ENCODE assay signal across 15 cellular contexts in genomic region chr5:168401880-168402279, GRCh38.
DNase-seq lines count a peak whose midpoint lies in the region; ATAC-seq and TF ChIP-seq lines count a peak whose summit lies in the region.
"Had no signal": no experiment of that assay in that cellular context is flagged by ENCODE, and none has a peak within 500 bp of the region (broad histone marks: within the 10 kb centered on the region; RNA-seq: fewer than 3 reads in every experiment).

No MANE protein-coding gene starts in this region.

- H3K27me3 Mint-ChIP-seq in CD8-positive, alpha-beta memory T cell = peaks cover 0 to 11% of the 10 kb centered on the region in 2 donors

- H3K27me3 ChIP-seq in RWPE2 (ENCODE audit: insufficient read depth, poor library complexity, severe bottlenecking) = no peaks in the 10 kb centered on the region
- no peaks in the 10 kb centered on the region for H3K27me3 ChIP-seq in thyroid gland
- no peaks in the 10 kb centered on the region for H3K27me3 ChIP-seq in CD8-positive, alpha-beta memory T cell (ENCODE audit: insufficient read depth, low read length, poor library complexity, severe bottlenecking)

- H3K9me3 ChIP-seq in RWPE2 (ENCODE audit: severe bottlenecking) (no peaks in the 10 kb centered on the region), thyroid gland (no peaks in the 10 kb centered on the region)
- H3K9me3 ChIP-seq in CD8-positive, alpha-beta memory T cell (ENCODE audit: low read length) = no peaks in the 10 kb centered on the region
- H3K9me3 ChIP-seq: BE2C had no signal

- no peak for TF ChIP-seq POLR2A in thyroid gland (IDR thresholded peaks at IDR 0.05)

- H3K4me1 Mint-ChIP-seq in CD8-positive, alpha-beta memory T cell = no peaks in the 10 kb centered on the region
- H3K4me1 Mint-ChIP-seq: naive B cell, T-cell had no signal

- H3K36me3 ChIP-seq in RWPE2 (ENCODE audit: low read depth) = peaks cover 88% of the 10 kb centered on the region
- peaks cover 8 to 9% of the 10 kb centered on the region in 2 donors for H3K36me3 ChIP-seq in thyroid gland
- no peaks in the 10 kb centered on the region for H3K36me3 ChIP-seq in CD8-positive, alpha-beta memory T cell (ENCODE audit: insufficient read depth, low read length)
- H3K36me3 ChIP-seq: BE2C had no signal

- ATAC-seq in RWPE2 (ENCODE audit: low read depth) (peak; percentile 38), GM21381 (IDR thresholded peaks at IDR 0.05; ENCODE audit: unreplicated experiment) (no peak)
- ATAC-seq: left colon, T-cell had no signal

- H3K4me1 ChIP-seq in RWPE2 (ENCODE audit: insufficient read depth, poor library complexity, severe bottlenecking) = peaks cover 21% of the 10 kb centered on the region
- no peaks in the 10 kb centered on the region for H3K4me1 ChIP-seq in thyroid gland
- no peaks in the 10 kb centered on the region for H3K4me1 ChIP-seq in CD8-positive, alpha-beta memory T cell (ENCODE audit: insufficient read depth, low read length)
- H3K4me1 ChIP-seq: BE2C had no signal

- H3K27ac ChIP-seq in RWPE2 (ENCODE audit: poor library complexity, severe bottlenecking) (no peak overlapping the region), thyroid gland (no peak overlapping the region)
- no peak overlapping the region for H3K27ac ChIP-seq in CD8-positive, alpha-beta memory T cell (ENCODE audit: low read depth, low read length)

- H3K36me3 Mint-ChIP-seq in CD8-positive, alpha-beta memory T cell = no peaks in the 10 kb centered on the region
- H3K36me3 Mint-ChIP-seq: naive B cell, T-cell had no signal

- intact Hi-C loops in thyroid gland (cut with DNase I) = no loop called here

- POLR2A ChIA-PET in CD8-positive, alpha-beta memory T cell (lab: Charles Lee) = no interaction called here

- H3K4me3 ChIP-seq in RWPE2 (ENCODE audit: severe bottlenecking) (no peak overlapping the region), thyroid gland (replicated peaks in 1 of 3) (no peak overlapping the region)
- H3K4me3 ChIP-seq in CD8-positive, alpha-beta memory T cell (ENCODE audit: low read length) = no peak overlapping the region

- WGBS in thyroid gland, 2 donors = 68 to 90% methylated on average over 4 of the region's 4 CpGs

- CTCF ChIA-PET in CD8-positive, alpha-beta memory T cell (lab: Charles Lee) = no interaction called here

- peak; percentile 58 for DNase-seq in HPDE6-E6E7 (ENCODE audit: extremely low spot score)
- no peak for DNase-seq in RWPE2 (ENCODE audit: low spot score)
- peak; percentile 33 for DNase-seq in kidney tubule cell (ENCODE audit: low spot score)
- peak; percentile 9 to 29 for DNase-seq in thyroid gland
- DNase-seq in CD8-positive, alpha-beta memory T cell = no peak
- DNase-seq in NOMO-1 treated with dmso at 0.1 percent for 144 hours (lab: John Stamatoyannopoulos, UW; ENCODE audit: unreplicated experiment) = no peak
- DNase-seq: activated CD4-positive, CD25-positive, alpha-beta regulatory T cell; activated gamma-delta T cell; BE2C; DND-41; left colon; naive B cell; NCI-H82; T-cell had no signal

- H3K27ac Mint-ChIP-seq in CD8-positive, alpha-beta memory T cell = no peak overlapping the region
- H3K27ac Mint-ChIP-seq: T-cell had no signal

- H3K4me3 Mint-ChIP-seq in CD8-positive, alpha-beta memory T cell = no peak overlapping the region
- H3K4me3 Mint-ChIP-seq: naive B cell, T-cell had no signal

- no peak for TF ChIP-seq CTCF in RWPE2 (IDR thresholded peaks at IDR 0.05; ENCODE audit: poor library complexity, severe bottlenecking)
- TF ChIP-seq CTCF in thyroid gland (IDR thresholded peaks at IDR 0.05) = no peak

- H3K9me3 Mint-ChIP-seq in CD8-positive, alpha-beta memory T cell = no peaks in the 10 kb centered on the region
- H3K9me3 Mint-ChIP-seq: T-cell had no signal

Comparison
In these comparisons a context has a peak if more than half of its experiments do, and no peak if none do; other contexts are left out.
1. DNase-seq: peak in HPDE6-E6E7 (single experiment), kidney tubule cell (single experiment) and thyroid gland (2 of 2); none in RWPE2 (single experiment), CD8-positive, alpha-beta memory T cell (0 of 5) and NOMO-1 treated with dmso at 0.1 percent for 144 hours (single experiment).